11 cellular contexts compared by ENCODE assay signal in genomic region chr6:98944598-98945011, GRCh38. TPM values are rescaled to one million over a fixed set of nuclear protein-coding genes. Genes with fewer than 3 reads are reported as not detected.
DNase-seq lines count a peak whose midpoint lies in the region; ATAC-seq and TF ChIP-seq lines count a peak whose summit lies in the region.
"Had no signal": no experiment of that assay in that cellular context is flagged by ENCODE, and none has a peak within 500 bp of the region (broad histone marks: within the 10 kb centered on the region; RNA-seq: fewer than 3 reads in every experiment).

No MANE protein-coding gene starts in this region.

- in situ Hi-C loops in SK-MEL-5 (cut with HindIII; ENCODE audit: low pct_unique_long_range_greater_than_20kb, low sequenced_read_pairs) = no loop called here

- DNase-seq in AG08395 (ENCODE audit: low spot score) (peak; percentile 17), HT-29 (ENCODE audit: low spot score) (peak; percentile 24), SK-MEL-5 (ENCODE audit: low read depth, low spot score) (peak; percentile 27), glutamatergic neuron (no peak), ovary (no peak), osteocyte (ENCODE audit: extremely low spot score, unreplicated experiment) (no peak)
- no peak for DNase-seq in activated naive CD8-positive, alpha-beta T cell treated with anti-CD3 and anti-CD28 coated beads, Interleukin-2, amount 50 U/mL, for 24 hours
- DNase-seq: SJCRH30 had no signal

- no peaks in the 10 kb centered on the region for H3K27me3 ChIP-seq in ovary
- H3K27me3 ChIP-seq: SJCRH30, suprapubic skin had no signal

- peaks cover 4% of the 10 kb centered on the region for H3K9me3 Mint-ChIP-seq in glutamatergic neuron (ENCODE audit: unreplicated experiment)
- H3K9me3 Mint-ChIP-seq in osteocyte (ENCODE audit: unreplicated experiment) = peaks cover 20% of the 10 kb centered on the region
- peaks cover 20% of the 10 kb centered on the region for H3K9me3 Mint-ChIP-seq in activated naive CD8-positive, alpha-beta T cell treated with anti-CD3 and anti-CD28 coated beads, Interleukin-2, amount 50 U/mL, for 24 hours

- no peak for TF ChIP-seq CTCF in glutamatergic neuron (IDR thresholded peaks at IDR 0.05; ENCODE audit: partially characterized antibody, unreplicated experiment)
- TF ChIP-seq CTCF in ovary (IDR thresholded peaks at IDR 0.05) = no peak
- TF ChIP-seq CTCF in osteocyte (IDR thresholded peaks at IDR 0.05) = no peak

- H3K27ac ChIP-seq in ovary = no peak overlapping the region
- H3K27ac ChIP-seq: C4-2B, SJCRH30, suprapubic skin had no signal

- H3K4me1 ChIP-seq in ovary (ENCODE audit: insufficient read depth) = peaks cover 6% of the 10 kb centered on the region
- H3K4me1 ChIP-seq: SJCRH30 had no signal

- H3K27ac Mint-ChIP-seq in glutamatergic neuron (ENCODE audit: unreplicated experiment) = peak overlapping the region; percentile 59
- no peak overlapping the region for H3K27ac Mint-ChIP-seq in osteocyte (ENCODE audit: unreplicated experiment)
- no peak overlapping the region for H3K27ac Mint-ChIP-seq in activated naive CD8-positive, alpha-beta T cell treated with anti-CD3 and anti-CD28 coated beads, Interleukin-2, amount 50 U/mL, for 24 hours

- TF ChIP-seq POLR2A in ovary (IDR thresholded peaks at IDR 0.05) = no peak

- 52 to 61% (median 61%) methylated on average over 2 of the region's 2 CpGs for WGBS in ovary, 3 donors

- H3K4me3 ChIP-seq in ovary = no peak overlapping the region
- H3K4me3 ChIP-seq: SJCRH30, suprapubic skin had no signal

- H3K27me3 Mint-ChIP-seq in glutamatergic neuron (ENCODE audit: unreplicated experiment) (peaks cover 11% of the 10 kb centered on the region), osteocyte (ENCODE audit: unreplicated experiment) (no peaks in the 10 kb centered on the region)
- H3K27me3 Mint-ChIP-seq in activated naive CD8-positive, alpha-beta T cell treated with anti-CD3 and anti-CD28 coated beads, Interleukin-2, amount 50 U/mL, for 24 hours = no peaks in the 10 kb centered on the region

- peak overlapping the region; percentile 55 for H3K4me3 Mint-ChIP-seq in glutamatergic neuron (ENCODE audit: unreplicated experiment)
- H3K4me3 Mint-ChIP-seq in osteocyte (ENCODE audit: unreplicated experiment) = no peak overlapping the region
- no peak overlapping the region for H3K4me3 Mint-ChIP-seq in activated naive CD8-positive, alpha-beta T cell treated with anti-CD3 and anti-CD28 coated beads, Interleukin-2, amount 50 U/mL, for 24 hours

- ATAC-seq in GM21367 (IDR thresholded peaks at IDR 0.05; ENCODE audit: unreplicated experiment) = no peak
- ATAC-seq in activated naive CD8-positive, alpha-beta T cell treated with anti-CD3 and anti-CD28 coated beads, Interleukin-2, amount 50 U/mL, for 24 hours = no peak

- peaks cover 0 to 3% of the 10 kb centered on the region in 2 donors for H3K9me3 ChIP-seq in ovary
- H3K9me3 ChIP-seq: SJCRH30 had no signal

- H3K36me3 ChIP-seq in ovary = no peaks in the 10 kb centered on the region
- H3K36me3 ChIP-seq: SJCRH30, suprapubic skin had no signal

- H3K4me1 Mint-ChIP-seq in glutamatergic neuron (ENCODE audit: low read depth, unreplicated experiment) (peaks cover 26% of the 10 kb centered on the region), osteocyte (ENCODE audit: unreplicated experiment) (peaks cover 36% of the 10 kb centered on the region)
- H3K4me1 Mint-ChIP-seq in activated naive CD8-positive, alpha-beta T cell treated with anti-CD3 and anti-CD28 coated beads, Interleukin-2, amount 50 U/mL, for 24 hours = peaks cover 44% of the 10 kb centered on the region

- TF ChIP-seq EP300 in ovary (IDR thresholded peaks at IDR 0.05) = no peak

- H3K36me3 Mint-ChIP-seq in glutamatergic neuron (ENCODE audit: unreplicated experiment) (peaks cover 24% of the 10 kb centered on the region), osteocyte (ENCODE audit: unreplicated experiment) (peaks cover 8% of the 10 kb centered on the region)
- peaks cover 33% of the 10 kb centered on the region for H3K36me3 Mint-ChIP-seq in activated naive CD8-positive, alpha-beta T cell treated with anti-CD3 and anti-CD28 coated beads, Interleukin-2, amount 50 U/mL, for 24 hours (ENCODE audit: low read depth)

- intact Hi-C loops in ovary (cut with DNase I) = no loop called here

RNA-seq across cellular contexts. Expression of gene FBXL4, which starts 3.1 kb away (rescaled TPM):
- 3.4 and 4.7 TPM in 2 replicates for total RNA-seq in HT-29 (2014; rRNA removed; shearing (Covaris generic))
- total RNA-seq in SK-MEL-5 (2014; rRNA removed; shearing (Covaris generic)) = 19.8 and 20.0 TPM in 2 replicates
- 11.4 and 15.5 TPM in 2 replicates for polyA plus RNA-seq in SK-MEL-5 (2015; cell fraction: cytosol; rRNA removed)
- polyA plus RNA-seq in SK-MEL-5 (2015; cell fraction: nucleus; rRNA removed) = 13.0 and 13.5 TPM in 2 replicates
- 30.9 TPM for total RNA-seq in glutamatergic neuron (ENCODE audit: unreplicated experiment)
- 10 to 100 TPM; 17.9 to 29.0 (median 20.6) TPM for total RNA-seq in ovary
- polyA plus RNA-seq in ovary = 10 to 100 TPM in 1 of 2 donors, 1 to 10 TPM in 1; 7.3 to 12.9 TPM
- total RNA-seq in osteocyte = 16.6 TPM in 2 replicates

Comparison
In these comparisons a context has a peak if more than half of its experiments do, and no peak if none do; other contexts are left out.
1. DNase-seq: peak in AG08395 (single experiment), HT-29 (single experiment) and SK-MEL-5 (single experiment); none in glutamatergic neuron (single experiment), ovary (0 of 5), osteocyte (single experiment) and activated naive CD8-positive, alpha-beta T cell treated with anti-CD3 and anti-CD28 coated beads, Interleukin-2, amount 50 U/mL, for 24 hours (single experiment).